ENCODE assay signal across 14 cellular contexts in the genomic region with DNA sequence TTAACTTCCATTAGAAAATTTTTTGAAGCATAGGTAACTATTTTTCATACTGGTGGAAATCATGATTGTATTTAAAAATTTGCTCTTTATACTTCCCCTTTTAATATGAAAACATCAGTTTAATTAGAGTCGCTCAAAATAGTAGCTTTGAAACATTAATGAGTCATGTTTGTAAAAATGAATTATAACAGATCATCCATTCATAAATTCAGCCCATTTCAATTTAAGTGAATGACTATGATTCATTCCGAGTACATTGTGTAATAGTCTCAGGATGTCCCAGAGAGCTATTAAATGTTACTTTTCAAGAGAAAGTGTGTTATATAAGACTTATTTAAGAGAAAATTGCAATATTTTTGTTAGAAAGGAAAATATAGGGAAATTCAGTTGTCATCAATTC.
DNase-seq lines count a peak whose midpoint lies in the region; TF ChIP-seq lines count a peak whose summit lies in the region.
"Had no signal": no experiment of that assay in that cellular context is flagged by ENCODE, and none has a peak within 500 bp of the region (broad histone marks: within the 10 kb centered on the region; RNA-seq: fewer than 3 reads in every experiment).

No MANE protein-coding gene starts in this region.

- peak overlapping the region; percentile 63 for H3K4me2 ChIP-seq in skeletal muscle satellite cell (ENCODE audit: low read length)

- H3K4me3 ChIP-seq in foreskin fibroblast (ENCODE audit: low read depth in 1 of 2, low read length in 2 of 2) (no peak overlapping the region), skeletal muscle satellite cell (ENCODE audit: low read length) (no peak overlapping the region)
- H3K4me3 ChIP-seq: body of pancreas, right lobe of liver had no signal

- in situ Hi-C loops in SK-MEL-5 (cut with HindIII; ENCODE audit: low pct_unique_long_range_greater_than_20kb, low sequenced_read_pairs) = no loop called here

- peaks cover 29% of the 10 kb centered on the region for H3K4me1 ChIP-seq in skeletal muscle satellite cell (ENCODE audit: control insufficient read depth, insufficient read depth, low read length)
- H3K4me1 ChIP-seq: body of pancreas, right lobe of liver had no signal

- peak; percentile 37 for DNase-seq in GM04503 (ENCODE audit: low read depth)
- peak; percentile 88 for DNase-seq in SK-MEL-5 (ENCODE audit: low read depth, low spot score)
- DNase-seq in foreskin fibroblast = peak; percentile 48 to 74
- DNase-seq in DMS153 (lab: John Stamatoyannopoulos, UW) = no peak
- DNase-seq in DMS53 treated with DMSO at 0.1 percent for 48 hours (lab: John Stamatoyannopoulos, UW; ENCODE audit: unreplicated experiment) = no peak
- DNase-seq in NCI-H2171 treated with DMSO at 0.1 percent for 48 hours (lab: John Stamatoyannopoulos, UW) = no peak
- DNase-seq: activated CD4-positive, alpha-beta T cell treated with anti-CD3 and anti-CD28 coated beads, Interleukin-2, amount 50 U/mL, for 48 hours; body of pancreas; MV-4-11; naive B cell; NCI-H2227 treated with DMSO at 0.1 percent for 48 hours; right lobe of liver; T-helper 9 cell had no signal

- H3K36me3 ChIP-seq in skeletal muscle satellite cell (ENCODE audit: insufficient read depth, low read length) = no peaks in the 10 kb centered on the region
- H3K36me3 ChIP-seq: right lobe of liver had no signal

- peak overlapping the region; percentile 54 for H3K9ac ChIP-seq in skeletal muscle satellite cell (ENCODE audit: low read depth, low read length)

- TF ChIP-seq CTCF in foreskin fibroblast (IDR thresholded peaks at IDR 0.05; ENCODE audit: low read depth, low read length) = no peak

- no peaks in the 10 kb centered on the region for H3K27me3 ChIP-seq in skeletal muscle satellite cell (ENCODE audit: control insufficient read depth, insufficient read depth, low read length)
- H3K27me3 ChIP-seq: body of pancreas, right lobe of liver had no signal

- no peaks in the 10 kb centered on the region for H3K9me3 ChIP-seq in skeletal muscle satellite cell (replicated peaks; ENCODE audit: low read length)
- H3K9me3 ChIP-seq: body of pancreas, right lobe of liver had no signal

Comparison
In these comparisons a context has a peak if more than half of its experiments do, and no peak if none do; other contexts are left out.
1. DNase-seq: peak in GM04503 (single experiment), SK-MEL-5 (single experiment) and foreskin fibroblast (2 of 2); none in DMS153 (single experiment), DMS53 treated with DMSO at 0.1 percent for 48 hours (single experiment) and NCI-H2171 treated with DMSO at 0.1 percent for 48 hours (single experiment).